Comparison of ENCODE assay signal across 12 cellular contexts in the genomic region with DNA sequence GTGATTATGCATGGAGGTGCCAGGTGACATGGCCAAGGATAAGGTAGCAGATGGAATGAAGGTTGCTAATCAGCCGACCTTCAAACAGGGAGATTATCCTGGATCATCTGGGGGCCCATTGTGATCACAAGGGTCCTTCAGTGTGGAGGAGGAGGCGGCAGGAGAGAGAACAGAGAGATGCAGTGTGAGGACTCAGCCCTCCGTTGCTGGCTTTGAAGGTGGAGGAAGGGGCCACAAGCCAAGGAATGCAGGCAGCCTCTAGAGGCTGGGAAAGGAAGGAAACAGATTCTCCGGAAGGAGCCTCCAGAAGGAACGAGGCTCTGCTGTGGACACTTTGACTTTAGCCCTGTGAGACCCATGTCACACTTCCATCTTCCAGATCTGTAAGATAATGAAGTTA. TPM values are rescaled to one million over a fixed set of nuclear protein-coding genes. Genes with fewer than 3 reads are reported as not detected.
DNase-seq lines count a peak whose midpoint lies in the region; ATAC-seq and TF ChIP-seq lines count a peak whose summit lies in the region.
"Had no signal": no experiment of that assay in that cellular context is flagged by ENCODE, and none has a peak within 500 bp of the region (broad histone marks: within the 10 kb centered on the region; RNA-seq: fewer than 3 reads in every experiment).

No MANE protein-coding gene starts in this region.

- no peak overlapping the region for H3K4me3 ChIP-seq in OCI-LY3 (ENCODE audit: low read length)
- H3K4me3 ChIP-seq in colonic mucosa, result no peak overlapping the region
- H3K4me3 ChIP-seq: skin epidermis, uterus had no signal

- H3K9me3 ChIP-seq in OCI-LY3 (ENCODE audit: insufficient read depth, low read length) (no peaks in the 10 kb centered on the region), colonic mucosa (no peaks in the 10 kb centered on the region)
- H3K9me3 ChIP-seq: uterus had no signal

- H2AFZ ChIP-seq in OCI-LY3 (ENCODE audit: low read depth, low read length), result peak overlapping the region; percentile 64; the same call in 1 of the 2 replicates

- no peak overlapping the region for H3K27ac ChIP-seq in OCI-LY3 (ENCODE audit: low read length)
- peak overlapping the region; percentile 37 for H3K27ac ChIP-seq in colonic mucosa
- no peak overlapping the region for H3K27ac ChIP-seq in RWPE1

- TF ChIP-seq CTCF in OCI-LY3 (IDR thresholded peaks at IDR 0.05; ENCODE audit: low read depth, low read length), result no peak
- TF ChIP-seq CTCF in colonic mucosa (IDR thresholded peaks at IDR 0.05), result no peak
- TF ChIP-seq CTCF in RWPE1 (conservative IDR thresholded peaks at IDR 0.05; ENCODE audit: low read depth), result no peak

- H3K79me2 ChIP-seq in OCI-LY3 (ENCODE audit: low read length), result no peaks in the 10 kb centered on the region

- H3K4me1 ChIP-seq in OCI-LY3 (ENCODE audit: low read length) (peaks cover 13% of the 10 kb centered on the region), colonic mucosa (no peaks in the 10 kb centered on the region)
- H3K4me1 ChIP-seq: uterus had no signal

- H3K27me3 ChIP-seq in OCI-LY3 (ENCODE audit: low read depth, low read length) (no peaks in the 10 kb centered on the region), colonic mucosa (no peaks in the 10 kb centered on the region)
- H3K27me3 ChIP-seq: uterus had no signal

- no peaks in the 10 kb centered on the region for H3K36me3 ChIP-seq in OCI-LY3 (replicated peaks; ENCODE audit: low read depth, low read length)
- H3K36me3 ChIP-seq in colonic mucosa, result no peaks in the 10 kb centered on the region
- H3K36me3 ChIP-seq: uterus had no signal

- POLR2A ChIA-PET in RWPE1 (lab: Yijun Ruan, JAX; ENCODE audit: low non-redundant PET), result no interaction called here

- intact Hi-C loops in colonic mucosa (cut with DNase I) (no loop called here), left colon (cut with DNase I, micrococcal nuclease) (no loop called here), Right ventricle myocardium inferior (cut with DNase I) (no loop called here)

- DNase-seq in activated T-cell treated with anti-CD3 and anti-CD28 coated beads, Interleukin-2, amount 50 U/mL, for 4 hours, result no peak
- DNase-seq in activated T-cell treated with anti-CD3 and anti-CD28 coated beads, Interleukin-2, amount 50 U/mL, for 1 hour, result no peak
- DNase-seq in colonic mucosa (no peak), RWPE1 (ENCODE audit: low spot score) (no peak), left colon (no peak), Right ventricle myocardium inferior (ENCODE audit: missing footprints) (no peak)
- DNase-seq: NCI-H2107, T1000 had no signal

- CTCF ChIA-PET in RWPE1 (lab: Yijun Ruan, JAX), result no interaction called here

- H3K9ac ChIP-seq in OCI-LY3 (ENCODE audit: low read length) (no peak overlapping the region), colonic mucosa (ENCODE audit: low read depth in 2 of 2, low read length in 2 of 2) (no peak overlapping the region)

- H3K9me3 Mint-ChIP-seq in activated T-cell treated with anti-CD3 and anti-CD28 coated beads, Interleukin-2, amount 50 U/mL, for 4 hours, result peaks cover 4% of the 10 kb centered on the region
- peaks cover 3% of the 10 kb centered on the region for H3K9me3 Mint-ChIP-seq in stimulated activated memory B cell treated with anti-CD40 and anti-IgM and Interleukin-4, amounts not matched to agents 10 μg/mL and 1 μg/mL and 100 μg/mL, for 72 hours

- no peak for ATAC-seq in activated T-cell treated with anti-CD3 and anti-CD28 coated beads, Interleukin-2, amount 50 U/mL, for 4 hours
- no peak for ATAC-seq in stimulated activated memory B cell treated with anti-CD40 and anti-IgM and Interleukin-4, amounts not matched to agents 10 μg/mL and 1 μg/mL and 100 μg/mL, for 72 hours
- ATAC-seq in left colon, result no peak
- no peak for ATAC-seq in Right ventricle myocardium inferior

- peaks cover 54% of the 10 kb centered on the region for H3K4me1 Mint-ChIP-seq in activated T-cell treated with anti-CD3 and anti-CD28 coated beads, Interleukin-2, amount 50 U/mL, for 4 hours (ENCODE audit: low read depth)
- H3K4me1 Mint-ChIP-seq in stimulated activated memory B cell treated with anti-CD40 and anti-IgM and Interleukin-4, amounts not matched to agents 10 μg/mL and 1 μg/mL and 100 μg/mL, for 72 hours, result peaks cover 51% of the 10 kb centered on the region

- H3K4me2 ChIP-seq in OCI-LY3 (ENCODE audit: low read length), result no peak overlapping the region

- H3K27ac Mint-ChIP-seq in stimulated activated memory B cell treated with anti-CD40 and anti-IgM and Interleukin-4, amounts not matched to agents 10 μg/mL and 1 μg/mL and 100 μg/mL, for 72 hours, result peak overlapping the region; percentile 90

- peak overlapping the region; percentile 64 for H3K4me3 Mint-ChIP-seq in activated T-cell treated with anti-CD3 and anti-CD28 coated beads, Interleukin-2, amount 50 U/mL, for 4 hours
- peak overlapping the region; percentile 64 for H3K4me3 Mint-ChIP-seq in stimulated activated memory B cell treated with anti-CD40 and anti-IgM and Interleukin-4, amounts not matched to agents 10 μg/mL and 1 μg/mL and 100 μg/mL, for 72 hours

- H3K27me3 Mint-ChIP-seq in activated T-cell treated with anti-CD3 and anti-CD28 coated beads, Interleukin-2, amount 50 U/mL, for 4 hours (ENCODE audit: low read depth), result no peaks in the 10 kb centered on the region
- H3K27me3 Mint-ChIP-seq in stimulated activated memory B cell treated with anti-CD40 and anti-IgM and Interleukin-4, amounts not matched to agents 10 μg/mL and 1 μg/mL and 100 μg/mL, for 72 hours, result no peaks in the 10 kb centered on the region

- H3K36me3 Mint-ChIP-seq in activated T-cell treated with anti-CD3 and anti-CD28 coated beads, Interleukin-2, amount 50 U/mL, for 4 hours (ENCODE audit: insufficient read depth), result peaks cover 3% of the 10 kb centered on the region
- peaks cover 4% of the 10 kb centered on the region for H3K36me3 Mint-ChIP-seq in stimulated activated memory B cell treated with anti-CD40 and anti-IgM and Interleukin-4, amounts not matched to agents 10 μg/mL and 1 μg/mL and 100 μg/mL, for 72 hours

- H4K20me1 ChIP-seq in OCI-LY3 (ENCODE audit: insufficient read depth, low read length), result no peaks in the 10 kb centered on the region

RNA-seq across cellular contexts. Expression of a gene that starts 27.4 kb away (rescaled TPM):
- total RNA-seq in activated T-cell treated with anti-CD3 and anti-CD28 coated beads, Interleukin-2, amount 50 U/mL, for 4 hours, result 10 to 100 TPM; 75.5 to 87.3 (median 86.0) TPM
- total RNA-seq in colonic mucosa (10 to 100 TPM; 72.2 to 95.9 TPM), left colon (100 to 1,000 TPM; 157 to 175 TPM), Right ventricle myocardium inferior (25.3 TPM)

RNA-seq across cellular contexts. Expression of a gene that starts 58.9 kb away (rescaled TPM):
- total RNA-seq in activated T-cell treated with anti-CD3 and anti-CD28 coated beads, Interleukin-2, amount 50 U/mL, for 4 hours, result 10 to 100 TPM in 1 of 3 donors, 1 to 10 TPM in 2; 9.5 to 11.2 (median 9.7) TPM
- total RNA-seq in colonic mucosa (10 to 100 TPM; 10.8 to 11.6 TPM), left colon (10 to 100 TPM in 1 of 2 donors, 1 to 10 TPM in 1; 10.0 to 10.5 TPM), Right ventricle myocardium inferior (5.1 TPM)

RNA-seq across cellular contexts. Expression of a gene that starts 59.9 kb away (rescaled TPM):
- 10 to 100 TPM; 13.9 to 16.3 (median 15.6) TPM for total RNA-seq in activated T-cell treated with anti-CD3 and anti-CD28 coated beads, Interleukin-2, amount 50 U/mL, for 4 hours
- 10 to 100 TPM; 12.3 to 19.7 TPM for total RNA-seq in colonic mucosa
- total RNA-seq in left colon, result 10 to 100 TPM; 20.5 to 26.2 TPM
- total RNA-seq in Right ventricle myocardium inferior, result 5.9 TPM
